ENCODE assay signal across 16 cellular contexts in genomic region chr6:20463396-20463795, GRCh38.
A peak's percentile ranks its signal among the peaks of the same experiment; 100 is the strongest.
DNase-seq lines count a peak whose midpoint lies in the region; ATAC-seq, FAIRE-seq and TF ChIP-seq lines count a peak whose summit lies in the region.
"Had no signal": no experiment of that assay in that cellular context is flagged by ENCODE, and none has a peak within 500 bp of the region (broad histone marks: within the 10 kb centered on the region; RNA-seq: fewer than 3 reads in every experiment).

No MANE protein-coding gene starts in this region.

- peaks cover 81% of the 10 kb centered on the region for H3K36me3 Mint-ChIP-seq in GM23338 (ENCODE audit: low read depth)

- H3K9me3 ChIP-seq in A549: no peaks in the 10 kb centered on the region
- H3K9me3 ChIP-seq in thyroid gland: no peaks in the 10 kb centered on the region
- no peaks in the 10 kb centered on the region for H3K9me3 ChIP-seq in BE2C
- H3K9me3 ChIP-seq: esophagus muscularis mucosa, prostate gland, stomach had no signal

- H3K4me3 Mint-ChIP-seq in GM23338: no peak overlapping the region

- peaks cover 44% of the 10 kb centered on the region for H3K4me1 Mint-ChIP-seq in GM23338

- H3K79me2 ChIP-seq in GM23338 (replicated peaks; ENCODE audit: insufficient read depth): peaks cover 87% of the 10 kb centered on the region

- H3K27ac Mint-ChIP-seq in GM23338: peak overlapping the region; percentile 72

- FAIRE-seq in A549 (lab: Jason Lieb, UNC): no peak

- TF ChIP-seq CTCF in A549 (IDR thresholded peaks at IDR 0.05) (no peak), GM23338 (conservative IDR thresholded peaks at IDR 0.05; ENCODE audit: low read depth in 2 of 2) (no peak), thyroid gland (IDR thresholded peaks at IDR 0.05) (no peak), BE2C (IDR thresholded peaks at IDR 0.05; ENCODE audit: low read depth, low read length) (no peak)

- 95% methylated on average over 5 of the region's 5 CpGs for WGBS in A549 (ENCODE audit: missing lambda C conversion rate)
- WGBS in thyroid gland, 2 donors: 94 to 95% methylated on average over 5 of the region's 5 CpGs

- H3K36me3 ChIP-seq in GM23338 (ENCODE audit: insufficient read depth): peaks cover 8% of the 10 kb centered on the region
- H3K36me3 ChIP-seq in thyroid gland: no peaks in the 10 kb centered on the region
- peaks cover 5% of the 10 kb centered on the region for H3K36me3 ChIP-seq in BE2C
- H3K36me3 ChIP-seq in H7 (replicated peaks; ENCODE audit: control insufficient read depth, insufficient read depth, low read length): peaks cover 1% of the 10 kb centered on the region; the same call in 1 of the 2 replicates
- H3K36me3 ChIP-seq: brain microvascular endothelial cell, esophagus muscularis mucosa, prostate gland had no signal

- POLR2A ChIA-PET in A549 (lab: Yijun Ruan, JAX): no interaction called here

- peaks cover 5% of the 10 kb centered on the region; the same call in 1 of the 2 replicates for H3F3A ChIP-seq in GM23338 (replicated peaks; ENCODE audit: low read depth)

- ATAC-seq in A549 (no peak), GM19025 (IDR thresholded peaks at IDR 0.05; ENCODE audit: low read depth, unreplicated experiment) (peak; percentile 56), GM23338 (no peak), HG03439 (IDR thresholded peaks at IDR 0.05; ENCODE audit: unreplicated experiment) (peak; percentile 44)

- H3K4me1 ChIP-seq in A549: no peaks in the 10 kb centered on the region
- H3K4me1 ChIP-seq in GM23338 (ENCODE audit: insufficient read depth): peaks cover 29% of the 10 kb centered on the region
- H3K4me1 ChIP-seq in thyroid gland: no peaks in the 10 kb centered on the region
- H3K4me1 ChIP-seq in BE2C: no peaks in the 10 kb centered on the region
- H3K4me1 ChIP-seq: esophagus muscularis mucosa, prostate gland, stomach had no signal

- H3K4me2 ChIP-seq in A549 (no peak overlapping the region), GM23338 (0 out of 2 replicates have a peak overlapping the region, but pooled peaks have one; percentile 30)

- H3K27me3 Mint-ChIP-seq in GM23338 (ENCODE audit: insufficient read depth, low read depth, poor library complexity): peaks cover 10% of the 10 kb centered on the region

- no peak overlapping the region for H2AFZ ChIP-seq in GM23338

- no peak for DNase-seq in A549 (ENCODE audit: low read depth in 1 of 2, low spot score in 1 of 2)
- DNase-seq in GM23338 (ENCODE audit: low spot score): no peak
- no peak for DNase-seq in thyroid gland
- no peak for DNase-seq in T-helper 1 cell
- DNase-seq in BE2C: no peak
- no peak for DNase-seq in H7
- DNase-seq: 8988T; activated CD4-positive, CD25-positive, alpha-beta regulatory T cell treated with anti-CD3 and anti-CD28 coated beads, Interleukin-2, amount 50 U/mL, for 72 hours; brain microvascular endothelial cell; NCI-H524; stimulated activated CD4-positive, alpha-beta T cell treated with anti-CD3 and anti-CD28 coated beads, Interleukin-2, amount 100 ng/mL, for 48 hours; stomach had no signal

- H3K4me3 ChIP-seq in A549: no peak overlapping the region
- no peak overlapping the region for H3K4me3 ChIP-seq in GM23338
- H3K4me3 ChIP-seq in thyroid gland (replicated peaks in 1 of 3): no peak overlapping the region
- H3K4me3 ChIP-seq in BE2C (ENCODE audit: low read depth, low read length): no peak overlapping the region
- no peak overlapping the region for H3K4me3 ChIP-seq in H7 (ENCODE audit: insufficient read depth, low read depth, low read length)
- H3K4me3 ChIP-seq: esophagus muscularis mucosa, prostate gland, stomach had no signal

- H3K27me3 ChIP-seq in GM23338 (ENCODE audit: insufficient read depth): no peaks in the 10 kb centered on the region
- H3K27me3 ChIP-seq in thyroid gland: no peaks in the 10 kb centered on the region
- no peaks in the 10 kb centered on the region for H3K27me3 ChIP-seq in BE2C
- H3K27me3 ChIP-seq in H7 (ENCODE audit: control insufficient read depth, insufficient read depth, low read length): no peaks in the 10 kb centered on the region
- H3K27me3 ChIP-seq: brain microvascular endothelial cell, esophagus muscularis mucosa, stomach had no signal

- TF ChIP-seq EP300 in A549 (IDR thresholded peaks at IDR 0.05): no peak

- intact Hi-C loops in thyroid gland (cut with DNase I): no loop called here

- peaks cover 16% of the 10 kb centered on the region; the same call in 2 of the 3 replicates for H3K9me3 Mint-ChIP-seq in GM23338

- H3K27ac ChIP-seq in A549 (no peak overlapping the region), GM23338 (ENCODE audit: low read depth) (peak overlapping the region; percentile 72), thyroid gland (no peak overlapping the region)
- H3K27ac ChIP-seq: brain microvascular endothelial cell, esophagus muscularis mucosa, prostate gland, stomach had no signal

- peaks cover 14% of the 10 kb centered on the region for H4K20me1 ChIP-seq in GM23338 (replicated peaks; ENCODE audit: insufficient read depth)

- 0 out of 2 replicates have a peak, but pooled peaks cover 5% of the 10 kb centered on the region for H3K9me2 ChIP-seq in GM23338 (ENCODE audit: insufficient read depth)

- CTCF ChIA-PET in A549 (lab: Yijun Ruan, JAX): interaction anchor here (0.6 kb wide), 1 partner anchor 15 kb away, joined by 3 read pairs; no protein-coding TSS in a partner anchor

- TF ChIP-seq POLR2A in A549 (IDR thresholded peaks at IDR 0.05; ENCODE audit: low read length) (no peak), thyroid gland (IDR thresholded peaks at IDR 0.05) (no peak)

- no peak for TF ChIP-seq RAD21 in A549 (conservative IDR thresholded peaks at IDR 0.05 in 1 of 2, IDR thresholded peaks at IDR 0.05 in 1 of 2)

TF ChIP-seq in A549, 52 proteins besides CTCF, POLR2A, EP300 and RAD21:
- TF ChIP-seq, protein P1, sequence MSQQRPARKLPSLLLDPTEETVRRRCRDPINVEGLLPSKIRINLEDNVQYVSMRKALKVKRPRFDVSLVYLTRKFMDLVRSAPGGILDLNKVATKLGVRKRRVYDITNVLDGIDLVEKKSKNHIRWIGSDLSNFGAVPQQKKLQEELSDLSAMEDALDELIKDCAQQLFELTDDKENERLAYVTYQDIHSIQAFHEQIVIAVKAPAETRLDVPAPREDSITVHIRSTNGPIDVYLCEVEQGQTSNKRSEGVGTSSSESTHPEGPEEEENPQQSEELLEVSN (IDR thresholded peaks at IDR 0.05; ENCODE audit: borderline replicate concordance, low read depth): no peak
- TF ChIP-seq MAFK (IDR thresholded peaks at IDR 0.05; ENCODE audit: partially characterized antibody) (peak; percentile 43), FOSL2 (IDR thresholded peaks at IDR 0.05) (no peak), FOSL2 (CRISPR knock-in tag; IDR thresholded peaks at IDR 0.05) (no peak)

TF ChIP-seq in GM23338, 12 proteins besides CTCF, POLR2A, EP300 and RAD21 (continues in another document):
- TF ChIP-seq EZH2 (IDR thresholded peaks at IDR 0.05; ENCODE audit: low read depth, unreplicated experiment) (no peak), CREB1 (CRISPR knock-in tag; IDR thresholded peaks at IDR 0.05; ENCODE audit: low read depth) (no peak), NANOG (IDR thresholded peaks at IDR 0.05; ENCODE audit: borderline replicate concordance) (no peak), ZNF114 (CRISPR knock-in tag; IDR thresholded peaks at IDR 0.05) (no peak)

Comparison
In these comparisons a context has a peak if more than half of its experiments do, and no peak if none do; other contexts are left out.
1. ATAC-seq: peak in GM19025 (single experiment) and HG03439 (single experiment); none in A549 (0 of 2) and GM23338 (single experiment).